ENCODE assay signal across 14 cellular contexts in the genomic region with DNA sequence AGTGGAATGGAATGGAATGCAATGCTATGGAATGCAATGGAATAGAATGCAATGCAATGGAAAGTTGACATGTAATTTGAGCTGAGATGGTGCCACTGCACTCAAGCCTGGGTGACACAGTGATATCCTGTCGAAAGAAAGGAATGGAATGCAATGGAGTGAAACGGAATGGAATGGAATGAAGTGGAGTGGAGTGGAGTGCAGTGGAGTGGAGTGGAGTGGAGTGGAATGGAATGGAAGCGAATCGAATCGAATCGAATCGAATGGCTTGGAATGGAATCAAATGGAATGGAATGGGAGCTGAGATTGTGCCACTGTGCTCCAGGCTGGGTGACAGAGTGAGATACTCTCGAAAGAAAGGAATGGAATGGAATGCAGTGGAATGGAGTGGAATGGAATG. TPM values are rescaled to one million over a fixed set of nuclear protein-coding genes. Genes with fewer than 3 reads are reported as not detected.
"Had no signal": no experiment of that assay in that cellular context is flagged by ENCODE, and none has a peak within 500 bp of the region (broad histone marks: within the 10 kb centered on the region; RNA-seq: fewer than 3 reads in every experiment).

No MANE protein-coding gene starts in this region.

RNA-seq across cellular contexts. Expression of gene ZNF716, which starts 45.1 kb away (rescaled TPM):
- total RNA-seq: subcutaneous adipose tissue, suprapubic skin, temporal lobe, thoracic aorta, thyroid gland, tibial nerve, transverse colon, upper lobe of left lung, ureter, urinary bladder, uterus, vagina had no signal
- polyA plus RNA-seq: stomach, thymus, urinary bladder had no signal
